ENCODE assay signal across 9 cellular contexts in the genomic region with DNA sequence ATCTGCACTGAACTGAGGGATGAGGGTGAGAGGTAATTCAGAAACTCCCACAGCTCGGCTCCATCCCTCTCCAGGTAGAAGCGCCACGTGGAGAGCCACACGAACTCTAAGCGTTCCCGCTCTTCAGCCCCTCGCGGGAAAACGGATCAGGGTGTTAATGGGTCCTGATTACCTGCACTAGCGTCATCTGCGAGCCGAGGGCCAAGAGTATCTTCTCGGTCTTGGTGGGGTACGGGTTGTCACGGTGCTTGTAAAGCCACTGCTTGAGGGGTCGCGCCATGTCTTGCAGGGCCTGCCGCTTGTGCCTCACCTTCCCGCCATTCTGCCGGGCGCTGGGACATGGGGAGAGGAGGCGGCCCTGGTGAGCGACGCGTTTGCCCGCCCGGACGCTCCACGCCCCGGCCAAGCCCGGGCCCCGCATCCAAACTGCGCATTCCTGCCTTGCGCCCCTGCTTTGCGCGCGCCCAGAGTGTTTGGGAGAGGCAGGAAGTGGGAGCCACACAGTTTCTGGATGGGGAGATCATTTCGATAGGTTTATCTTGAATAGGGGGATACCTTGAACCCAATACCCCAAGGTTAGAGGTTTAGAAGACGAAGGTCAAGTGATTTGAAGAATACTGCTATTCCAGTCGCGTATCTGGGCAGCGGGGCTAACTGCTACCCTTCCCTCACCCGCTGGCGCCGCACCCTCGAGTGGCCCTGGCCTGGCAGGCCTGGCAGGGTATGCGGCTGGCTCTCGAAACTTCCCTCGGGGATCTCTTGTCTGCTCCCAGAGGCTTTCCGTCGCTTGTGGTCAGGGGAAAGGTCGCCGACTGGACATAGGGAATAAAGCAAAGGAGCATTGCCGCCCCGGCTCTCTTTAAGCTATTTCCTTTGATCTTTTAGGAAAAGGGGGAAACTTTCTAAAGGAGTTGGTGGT. TPM values are rescaled to one million over a fixed set of nuclear protein-coding genes. Genes with fewer than 3 reads are reported as not detected.
DNase-seq lines count a peak whose midpoint lies in the region; ATAC-seq and TF ChIP-seq lines count a peak whose summit lies in the region.
"Had no signal": no experiment of that assay in that cellular context is flagged by ENCODE, and none has a peak within 500 bp of the region (broad histone marks: within the 10 kb centered on the region; RNA-seq: fewer than 3 reads in every experiment).

No MANE protein-coding gene starts in this region.

- ATAC-seq in activated CD8-positive, alpha-beta memory T cell treated with anti-CD3 and anti-CD28 coated beads, Interleukin-2, amount 10 ng/mL, durations not matched to agents 7 days and 5 days, result no peak
- ATAC-seq in GM21723 (IDR thresholded peaks at IDR 0.05; ENCODE audit: unreplicated experiment), result no peak

- H3K9me3 ChIP-seq in left ventricle myocardium inferior (replicated peaks), result no peaks in the 10 kb centered on the region

- in situ Hi-C loops in GM13977 (cut with MboI; ENCODE audit: low pct_unique_long_range_greater_than_20kb, low sequenced_read_pairs, unreplicated experiment), result no loop called here

- peaks cover 29% of the 10 kb centered on the region for H3K4me1 Mint-ChIP-seq in activated CD8-positive, alpha-beta memory T cell treated with anti-CD3 and anti-CD28 coated beads, Interleukin-2, amount 10 ng/mL, durations not matched to agents 7 days and 5 days

- H3K9me3 Mint-ChIP-seq in activated CD8-positive, alpha-beta memory T cell treated with anti-CD3 and anti-CD28 coated beads, Interleukin-2, amount 10 ng/mL, durations not matched to agents 7 days and 5 days (ENCODE audit: low read depth), result no peaks in the 10 kb centered on the region

- no peak overlapping the region for H3K27ac ChIP-seq in left ventricle myocardium inferior (replicated peaks)

- no peaks in the 10 kb centered on the region for H3K36me3 ChIP-seq in left ventricle myocardium inferior

- H3K4me1 ChIP-seq in left ventricle myocardium inferior, result peaks cover 53% of the 10 kb centered on the region

- H3K36me3 Mint-ChIP-seq in activated CD8-positive, alpha-beta memory T cell treated with anti-CD3 and anti-CD28 coated beads, Interleukin-2, amount 10 ng/mL, durations not matched to agents 7 days and 5 days, result peaks cover 4% of the 10 kb centered on the region

- peaks cover 71% of the 10 kb centered on the region for H3K27me3 Mint-ChIP-seq in activated CD8-positive, alpha-beta memory T cell treated with anti-CD3 and anti-CD28 coated beads, Interleukin-2, amount 10 ng/mL, durations not matched to agents 7 days and 5 days

- no peak for TF ChIP-seq CTCF in left ventricle myocardium inferior (IDR thresholded peaks at IDR 0.05; ENCODE audit: borderline replicate concordance)
- no peak for TF ChIP-seq CTCF in retinal pigment epithelial cell (conservative IDR thresholded peaks at IDR 0.05; ENCODE audit: low read depth, low read length)
- no peak for TF ChIP-seq CTCF in GM13977 (IDR thresholded peaks at IDR 0.05; ENCODE audit: extremely low read depth, insufficient read depth, missing control alignments)

- H3K4me3 Mint-ChIP-seq in activated CD8-positive, alpha-beta memory T cell treated with anti-CD3 and anti-CD28 coated beads, Interleukin-2, amount 10 ng/mL, durations not matched to agents 7 days and 5 days, result peak overlapping the region; percentile 58

- DNase-seq in ELF-1 (ENCODE audit: low read depth, low spot score) (peak; percentile 19), left ventricle myocardium inferior (peak; percentile 14), retinal pigment epithelial cell (ENCODE audit: low read depth) (no peak), NCI-H748 treated with DMSO at 0.1 percent for 48 hours (lab: John Stamatoyannopoulos, UW) (no peak), GM13977 (ENCODE audit: low spot score) (no peak), HPDE6-E6E7 (ENCODE audit: extremely low spot score) (no peak)
- no peak for DNase-seq in activated CD8-positive, alpha-beta memory T cell treated with anti-CD3 and anti-CD28 coated beads, Interleukin-2, amount 10 ng/mL, durations not matched to agents 7 days and 5 days

- intact Hi-C loops in left ventricle myocardium inferior (cut with micrococcal nuclease), result no loop called here

- no peak overlapping the region for H3K27ac Mint-ChIP-seq in activated CD8-positive, alpha-beta memory T cell treated with anti-CD3 and anti-CD28 coated beads, Interleukin-2, amount 10 ng/mL, durations not matched to agents 7 days and 5 days

- CTCF ChIA-PET in activated CD8-positive, alpha-beta memory T cell treated with anti-CD3 and anti-CD28 coated beads, Interleukin-2, amount 10 ng/mL, durations not matched to agents 7 days and 5 days (lab: Charles Lee), result interaction anchor here (0.6 to 2.4 kb wide), 18 partner anchors 12 to 654 kb away, joined by 3 to 22 read pairs (median 4); partner anchors contain the start of gene RAB18

- H3K4me3 ChIP-seq in left ventricle myocardium inferior (peak overlapping the region; percentile 81), retinal pigment epithelial cell (ENCODE audit: low read length) (peak overlapping the region; percentile 23)

- H3K27me3 ChIP-seq in left ventricle myocardium inferior (ENCODE audit: low read depth), result peaks cover 81% of the 10 kb centered on the region

RNA-seq across cellular contexts. Expression of gene MKX, which starts 4.2 kb away (rescaled TPM):
- total RNA-seq in activated CD8-positive, alpha-beta memory T cell treated with anti-CD3 and anti-CD28 coated beads, Interleukin-2, amount 10 ng/mL, durations not matched to agents 7 days and 5 days, result not detected
- 0.22 TPM for total RNA-seq in left ventricle myocardium inferior
- total RNA-seq: dermis microvascular lymphatic vessel endothelial cell had no signal

Comparison
In these comparisons a context has a peak if more than half of its experiments do, and no peak if none do; other contexts are left out.
1. DNase-seq: peak in ELF-1 (single experiment) and left ventricle myocardium inferior (single experiment); none in activated CD8-positive, alpha-beta memory T cell treated with anti-CD3 and anti-CD28 coated beads, Interleukin-2, amount 10 ng/mL, durations not matched to agents 7 days and 5 days (single experiment), retinal pigment epithelial cell (single experiment), NCI-H748 treated with DMSO at 0.1 percent for 48 hours (single experiment), GM13977 (single experiment) and HPDE6-E6E7 (single experiment).